Comparison of ENCODE assay signal across 8 cellular contexts in genomic region chr1:156505679-156506298, GRCh38. TPM values are rescaled to one million over a fixed set of nuclear protein-coding genes. Genes with fewer than 3 reads are reported as not detected.
DNase-seq lines count a peak whose midpoint lies in the region; ATAC-seq and TF ChIP-seq lines count a peak whose summit lies in the region.

No MANE protein-coding gene starts in this region.

- H3K27me3 ChIP-seq in HL-60 (ENCODE audit: insufficient read depth, poor library complexity, severe bottlenecking) (no peaks in the 10 kb centered on the region), iPS-18a (ENCODE audit: control insufficient read depth, insufficient read depth, low read length) (peaks cover 10% of the 10 kb centered on the region)

- DNase-seq in HL-60 (ENCODE audit: low read depth in 1 of 2, low spot score in 1 of 2), result no peak
- no peak for DNase-seq in activated CD8-positive, alpha-beta T cell treated with anti-CD3 and anti-CD28 coated beads for 36 hours
- DNase-seq in NCI-H345 (lab: John Stamatoyannopoulos, UW), result no peak
- DNase-seq in SIG-M5 (lab: John Stamatoyannopoulos, UW), result no peak
- no peak for DNase-seq in ecto neural progenitor cell (ENCODE audit: low spot score)
- no peak for DNase-seq in NCI-H2107 (lab: John Stamatoyannopoulos, UW)

- CTCF ChIA-PET in activated CD8-positive, alpha-beta T cell treated with anti-CD3 and anti-CD28 coated beads for 36 hours (lab: Charles Lee), result interaction anchor here (0.8 to 9.6 kb wide), 3 partner anchors 20 to 49 kb away, joined by 3 to 220 read pairs (median 6); no protein-coding TSS in a partner anchor

- ATAC-seq in activated CD8-positive, alpha-beta T cell treated with anti-CD3 and anti-CD28 coated beads for 36 hours, result no peak
- ATAC-seq in stimulated activated memory B cell treated with anti-CD40 and anti-IgM and Interleukin-4, amounts not matched to agents 10 μg/mL and 1 μg/mL and 100 μg/mL, for 72 hours, result no peak

- H3K27me3 Mint-ChIP-seq in activated CD8-positive, alpha-beta T cell treated with anti-CD3 and anti-CD28 coated beads for 36 hours, result no peaks in the 10 kb centered on the region
- H3K27me3 Mint-ChIP-seq in stimulated activated memory B cell treated with anti-CD40 and anti-IgM and Interleukin-4, amounts not matched to agents 10 μg/mL and 1 μg/mL and 100 μg/mL, for 72 hours, result no peaks in the 10 kb centered on the region

- peak overlapping the region; percentile 100 for H3K27ac ChIP-seq in HL-60 (replicated peaks)
- H3K27ac ChIP-seq in iPS-18a (ENCODE audit: low read length), result no peak overlapping the region

- H3K36me3 Mint-ChIP-seq in activated CD8-positive, alpha-beta T cell treated with anti-CD3 and anti-CD28 coated beads for 36 hours (ENCODE audit: low read depth), result peaks cover 4% of the 10 kb centered on the region
- no peaks in the 10 kb centered on the region for H3K36me3 Mint-ChIP-seq in stimulated activated memory B cell treated with anti-CD40 and anti-IgM and Interleukin-4, amounts not matched to agents 10 μg/mL and 1 μg/mL and 100 μg/mL, for 72 hours

- no peaks in the 10 kb centered on the region for H3K36me3 ChIP-seq in iPS-18a (ENCODE audit: control insufficient read depth, low read depth, low read length)

- intact Hi-C loops in activated CD8-positive, alpha-beta T cell treated with anti-CD3 and anti-CD28 coated beads for 36 hours (cut with micrococcal nuclease), result loop anchor here (10.0 kb wide), 1 partner anchor 249 kb away; the partner anchor contains the start of gene HDGF

- POLR2A ChIA-PET in activated CD8-positive, alpha-beta T cell treated with anti-CD3 and anti-CD28 coated beads for 36 hours (lab: Charles Lee), result interaction anchor here (1.0 to 11.4 kb wide), 7 partner anchors 10 to 76 kb away, joined by 3 to 245 read pairs (median 7); no protein-coding TSS in a partner anchor

- no peaks in the 10 kb centered on the region for H3K9me3 Mint-ChIP-seq in activated CD8-positive, alpha-beta T cell treated with anti-CD3 and anti-CD28 coated beads for 36 hours
- no peaks in the 10 kb centered on the region for H3K9me3 Mint-ChIP-seq in stimulated activated memory B cell treated with anti-CD40 and anti-IgM and Interleukin-4, amounts not matched to agents 10 μg/mL and 1 μg/mL and 100 μg/mL, for 72 hours

- H3K27ac Mint-ChIP-seq in activated CD8-positive, alpha-beta T cell treated with anti-CD3 and anti-CD28 coated beads for 36 hours, result peak overlapping the region; percentile 95
- peak overlapping the region; percentile 98 for H3K27ac Mint-ChIP-seq in stimulated activated memory B cell treated with anti-CD40 and anti-IgM and Interleukin-4, amounts not matched to agents 10 μg/mL and 1 μg/mL and 100 μg/mL, for 72 hours

- H3K9me3 ChIP-seq in iPS-18a (ENCODE audit: control insufficient read depth, low read depth, low read length), result no peaks in the 10 kb centered on the region

- H3K4me1 Mint-ChIP-seq in activated CD8-positive, alpha-beta T cell treated with anti-CD3 and anti-CD28 coated beads for 36 hours (ENCODE audit: low read depth), result peaks cover 68% of the 10 kb centered on the region
- H3K4me1 Mint-ChIP-seq in stimulated activated memory B cell treated with anti-CD40 and anti-IgM and Interleukin-4, amounts not matched to agents 10 μg/mL and 1 μg/mL and 100 μg/mL, for 72 hours, result peaks cover 63% of the 10 kb centered on the region

- peak overlapping the region; percentile 58 for H3K4me3 Mint-ChIP-seq in activated CD8-positive, alpha-beta T cell treated with anti-CD3 and anti-CD28 coated beads for 36 hours
- peak overlapping the region; percentile 78 for H3K4me3 Mint-ChIP-seq in stimulated activated memory B cell treated with anti-CD40 and anti-IgM and Interleukin-4, amounts not matched to agents 10 μg/mL and 1 μg/mL and 100 μg/mL, for 72 hours

- H3K4me1 ChIP-seq in iPS-18a (ENCODE audit: control insufficient read depth, low read depth, low read length), result peaks cover 29% of the 10 kb centered on the region

- H3K9ac ChIP-seq in iPS-18a (ENCODE audit: low read length), result no peak overlapping the region

- H3K4me3 ChIP-seq in HL-60 (replicated peaks; ENCODE audit: insufficient read depth, low read length), result no peak overlapping the region
- peak overlapping the region; percentile 35 for H3K4me3 ChIP-seq in iPS-18a (ENCODE audit: low read length)

- no peak for TF ChIP-seq CTCF in HL-60 (IDR thresholded peaks at IDR 0.05; ENCODE audit: insufficient read depth, low read length)
- no peak for TF ChIP-seq CTCF in activated CD8-positive, alpha-beta T cell treated with anti-CD3 and anti-CD28 coated beads for 36 hours (IDR thresholded peaks at IDR 0.05)

RNA-seq across cellular contexts. Expression of gene MEF2D, which starts 5.2 kb away (rescaled TPM):
- 10 to 100 TPM; 35.3 to 35.8 TPM for total RNA-seq in activated CD8-positive, alpha-beta T cell treated with anti-CD3 and anti-CD28 coated beads for 36 hours
